In genomic region chr12:113239811-113240331, GRCh38 we compare ENCODE assay signal across 12 cellular contexts. TPM values are rescaled to one million over a fixed set of nuclear protein-coding genes. Genes with fewer than 3 reads are reported as not detected.
DNase-seq lines count a peak whose midpoint lies in the region; ATAC-seq and TF ChIP-seq lines count a peak whose summit lies in the region.
"Had no signal": no experiment of that assay in that cellular context is flagged by ENCODE, and none has a peak within 500 bp of the region (broad histone marks: within the 10 kb centered on the region; RNA-seq: fewer than 3 reads in every experiment).

No MANE protein-coding gene starts in this region.

- peak overlapping the region; percentile 11; the same call in 1 of the 2 replicates for H3K9ac ChIP-seq in OCI-LY1 (ENCODE audit: low read length)

- whole genome bisulfite sequencing in prostate gland: 24% methylated on average over 12 of the region's 12 CpGs

- H3K79me2 ChIP-seq in OCI-LY1 (ENCODE audit: insufficient read depth, low read length): 0 out of 2 replicates have a peak, but pooled peaks cover 6% of the 10 kb centered on the region

- H3F3A ChIP-seq in OCI-LY1 (ENCODE audit: insufficient read depth, low read length): 0 out of 2 replicates have a peak, but pooled peaks cover 2% of the 10 kb centered on the region

- intact Hi-C loops in Right ventricle myocardium inferior (cut with DNase I) (no loop called here), prostate gland (cut with DNase I) (no loop called here)

- H3K9me2 ChIP-seq in OCI-LY1 (ENCODE audit: low read depth, low read length): no peaks in the 10 kb centered on the region

- TF ChIP-seq CTCF in C4-2B (conservative IDR thresholded peaks at IDR 0.05) (no peak), OCI-LY1 (IDR thresholded peaks at IDR 0.05; ENCODE audit: low read length) (no peak), prostate gland (IDR thresholded peaks at IDR 0.05) (no peak)

- no peak for TF ChIP-seq POLR2A in prostate gland (IDR thresholded peaks at IDR 0.05)

- H3K27me3 ChIP-seq in OCI-LY1 (ENCODE audit: insufficient read depth, low read length) (no peaks in the 10 kb centered on the region), prostate gland (replicated peaks; ENCODE audit: insufficient read depth) (no peaks in the 10 kb centered on the region)
- H3K27me3 ChIP-seq: gastroesophageal sphincter, neutrophil had no signal

- ATAC-seq in Right ventricle myocardium inferior (peak; percentile 45), GM18502 (IDR thresholded peaks at IDR 0.05; ENCODE audit: poor library complexity, unreplicated experiment) (no peak)
- ATAC-seq: gastroesophageal sphincter, HCT116 had no signal

- H3K27ac ChIP-seq in C4-2B (peak overlapping the region; percentile 22; the same call in 1 of the 2 replicates), OCI-LY1 (ENCODE audit: low read depth, low read length, poor library complexity, severe bottlenecking) (peak overlapping the region; percentile 88), prostate gland (peak overlapping the region; percentile 86 to 91)
- H3K27ac ChIP-seq: neutrophil had no signal

- peak; percentile 83 for DNase-seq in Right ventricle myocardium inferior (ENCODE audit: missing footprints)
- peak; percentile 50 for DNase-seq in prostate gland (ENCODE audit: low spot score)
- DNase-seq in A172 (ENCODE audit: low spot score): no peak
- no peak for DNase-seq in NCI-H69 (lab: John Stamatoyannopoulos, UW)
- DNase-seq in SHP77 (lab: John Stamatoyannopoulos, UW): no peak
- DNase-seq: NCI-H526 treated with DMSO at 0.1 percent for 48 hours had no signal

- H4K20me1 ChIP-seq in OCI-LY1 (ENCODE audit: insufficient read depth, low read length): no peaks in the 10 kb centered on the region

- no peak overlapping the region for H2AFZ ChIP-seq in OCI-LY1 (ENCODE audit: low read length)

- H3K4me1 ChIP-seq in OCI-LY1 (ENCODE audit: insufficient read depth, low read length, severe bottlenecking) (peaks cover 51% of the 10 kb centered on the region), prostate gland (replicated peaks) (peaks cover 37% of the 10 kb centered on the region)

- H3K4me2 ChIP-seq in OCI-LY1 (ENCODE audit: low read length): peak overlapping the region; percentile 37; the same call in 1 of the 2 replicates

- H3K9me3 ChIP-seq in OCI-LY1 (ENCODE audit: low read length) (no peaks in the 10 kb centered on the region), prostate gland (no peaks in the 10 kb centered on the region)
- H3K9me3 ChIP-seq: gastroesophageal sphincter, neutrophil had no signal

- H3K36me3 ChIP-seq in OCI-LY1 (ENCODE audit: insufficient read depth, low read length): peaks cover 95% of the 10 kb centered on the region
- H3K36me3 ChIP-seq in prostate gland: no peaks in the 10 kb centered on the region
- H3K36me3 ChIP-seq: neutrophil had no signal

- H3K4me3 ChIP-seq in OCI-LY1 (ENCODE audit: low read depth, low read length, poor library complexity, severe bottlenecking) (peak overlapping the region; percentile 5), prostate gland (no peak overlapping the region)
- H3K4me3 ChIP-seq: gastroesophageal sphincter had no signal

RNA-seq across cellular contexts. Expression of gene TPCN1, which starts 18.6 kb away (rescaled TPM):
- total RNA-seq in Right ventricle myocardium inferior (120 TPM), prostate gland (10 to 100 TPM; 52.6 to 65.3 TPM)
- total RNA-seq in A172 (2014; rRNA removed; shearing (Covaris generic)): 8.9 and 13.3 TPM in 2 replicates

RNA-seq across cellular contexts. Expression of gene RITA1, which starts 54.4 kb away (rescaled TPM):
- total RNA-seq in Right ventricle myocardium inferior: 18.1 TPM
- total RNA-seq in prostate gland: 10 to 100 TPM; 29.0 to 39.7 TPM
- total RNA-seq in A172 (2014; rRNA removed; shearing (Covaris generic)): 51.2 and 52.2 TPM in 2 replicates

RNA-seq across cellular contexts. Expression of gene DDX54, which starts 54.6 kb away (rescaled TPM):
- 38.5 TPM for total RNA-seq in Right ventricle myocardium inferior
- 100 to 1,000 TPM in 1 of 2 donors, 10 to 100 TPM in 1; 66.3 to 119 TPM for total RNA-seq in prostate gland
- 56.4 and 69.1 TPM in 2 replicates for total RNA-seq in A172 (2014; rRNA removed; shearing (Covaris generic))

Comparison
In these comparisons a context has a peak if more than half of its experiments do, and no peak if none do; other contexts are left out.
1. H3K27ac ChIP-seq: peak in every context shown above with its lines; median percentile 88 in prostate gland; 88 in OCI-LY1; 22 in C4-2B.
2. DNase-seq: peak in Right ventricle myocardium inferior (single experiment) and prostate gland (single experiment); none in A172 (single experiment), NCI-H69 (single experiment) and SHP77 (0 of 2).